In genomic region chr18:62898359-62898758, GRCh38 we compare ENCODE assay signal across 10 cellular contexts.
DNase-seq lines count a peak whose midpoint lies in the region; ATAC-seq, FAIRE-seq and TF ChIP-seq lines count a peak whose summit lies in the region.
"Had no signal": no experiment of that assay in that cellular context is flagged by ENCODE, and none has a peak within 500 bp of the region (broad histone marks: within the 10 kb centered on the region; RNA-seq: fewer than 3 reads in every experiment).

No MANE protein-coding gene starts in this region.

- no peaks in the 10 kb centered on the region for H3K27me3 Mint-ChIP-seq in H9 (ENCODE audit: low read depth)

- no peak overlapping the region for H2BK20ac ChIP-seq in H9 (ENCODE audit: low read depth, low read length, poor library complexity, severe bottlenecking)

- no peak overlapping the region for H3K14ac ChIP-seq in H9 (ENCODE audit: insufficient read depth, low read length)

- RAD21 ChIA-PET in GM12878 (lab: Charles Lee; ENCODE audit: unreplicated experiment) = interaction anchor here (0.9 kb wide), 1 partner anchor 9 kb away, joined by 3 read pairs; no protein-coding TSS in a partner anchor

- BruUV-seq in GM12878 (replicated peaks; lab: Mats Ljungman, UMichigan) = no TSS peak

- H2BK12ac ChIP-seq in H9 (ENCODE audit: insufficient read length, low read depth, low read length) = no peak overlapping the region

- H3K23ac ChIP-seq in H9 (ENCODE audit: insufficient read length, low read depth, low read length) = no peak overlapping the region

- WGBS in GM12878 (ENCODE audit: insufficient coverage, insufficient replicate concordance, low lambda C conversion rate, missing lambda C conversion rate) = 42% methylated on average over 2 of the region's 2 CpGs
- WGBS in H9 (ENCODE audit: extremely low coverage, insufficient read length, low lambda C conversion rate) = no CpG with 5 or more reads among the region's 2 CpGs

- no peak for TF ChIP-seq CTCF in GM12878 (IDR thresholded peaks at IDR 0.05 in 2 of 3, conservative IDR thresholded peaks at IDR 0.05 in 1 of 3; ENCODE audit: control insufficient read depth in 2 of 3, extremely low read depth in 1 of 3, insufficient read depth in 1 of 3, low read depth in 3 of 3, low read length in 3 of 3)
- TF ChIP-seq CTCF in H9 (conservative IDR thresholded peaks at IDR 0.05) = no peak

- peak; percentile 8 for DNase-seq in GM12878 (ENCODE audit: low read depth, low spot score)
- DNase-seq in H9 = no peak
- no peak for DNase-seq in NCI-H345 treated with DMSO at 0.1 percent for 48 hours (lab: John Stamatoyannopoulos, UW; ENCODE audit: unreplicated experiment)
- no peak for DNase-seq in left lobe of liver (ENCODE audit: low spot score)
- DNase-seq: activated naive CD4-positive, alpha-beta T cell treated with anti-CD3 and anti-CD28 coated beads for 36 hours had no signal

- no peak; a peak in 1 of 4 replicates for TF ChIP-seq EP300 in GM12878 (IDR thresholded peaks at IDR 0.05; ENCODE audit: borderline replicate concordance in 1 of 2, control insufficient read depth in 1 of 2, low read depth in 2 of 2, low read length in 2 of 2)

- POLR2A ChIA-PET in GM12878 (lab: Charles Lee) = no interaction called here

- intact Hi-C loops in GM12878 (cut with micrococcal nuclease; ENCODE audit: unreplicated experiment) = no loop called here

- H3K79me1 ChIP-seq in H9 (ENCODE audit: insufficient read depth, low read depth, low read length, poor library complexity, severe bottlenecking) = peaks cover 3% of the 10 kb centered on the region

- H3K36me3 ChIP-seq in GM12878 (ENCODE audit: control insufficient read depth in 2 of 2, insufficient read depth in 2 of 2, low read length in 1 of 2) = peaks cover 0 to 1% of the 10 kb centered on the region in 2 experiments; a peak in 2 of 4 replicates

- no peak overlapping the region for H3K56ac ChIP-seq in H9 (ENCODE audit: insufficient read length, low read depth, low read length)

- H3K4me3 ChIP-seq in GM12878 = no peak overlapping the region
- H3K4me3 ChIP-seq: K562 had no signal

- in situ Hi-C loops in GM12878 (cut with MboI) = no loop called here

- H3K36me3 Mint-ChIP-seq in H9 (ENCODE audit: insufficient read depth in 1 of 3, low read depth in 3 of 3) = peaks cover 40 to 49% (median 43%) of the 10 kb centered on the region in 3 experiments

- H2BK5ac ChIP-seq in H9 (ENCODE audit: insufficient read length, low read length) = no peak overlapping the region

- no peak overlapping the region for H3K4ac ChIP-seq in H9 (ENCODE audit: low read depth, low read length)

- H3T11ph ChIP-seq in H9 (ENCODE audit: low read length) = no peak overlapping the region

- no peaks in the 10 kb centered on the region for H3K79me2 ChIP-seq in GM12878 (ENCODE audit: control insufficient read depth, insufficient read depth, low read length)
- no peaks in the 10 kb centered on the region for H3K79me2 ChIP-seq in H9 (ENCODE audit: insufficient read depth, low read length)

- no peak overlapping the region for H4K8ac ChIP-seq in H9 (replicated peaks; ENCODE audit: insufficient read length, low read depth, low read length)

- peaks cover 16 to 17% of the 10 kb centered on the region in 2 experiments for H3K4me1 Mint-ChIP-seq in H9

- no peak overlapping the region for H4K91ac ChIP-seq in H9 (ENCODE audit: insufficient read length, low read depth, low read length)

- no peak overlapping the region for H4K5ac ChIP-seq in H9 (ENCODE audit: insufficient read length, low read depth, low read length)

- no peak overlapping the region for H2BK120ac ChIP-seq in H9 (ENCODE audit: low read depth, low read length, poor library complexity, severe bottlenecking)

- no peak overlapping the region for H2AK5ac ChIP-seq in H9 (ENCODE audit: insufficient read length, low read length)

- H3K4me1 ChIP-seq in GM12878 (ENCODE audit: control insufficient read depth, insufficient read depth, low read length) (no peaks in the 10 kb centered on the region), H9 (ENCODE audit: insufficient read depth, low read length) (peaks cover 4% of the 10 kb centered on the region; the same call in 1 of the 2 replicates)

- peak overlapping the region in 1 of 3 experiments; percentile 12; a peak in 3 of 7 replicates for H3K27ac Mint-ChIP-seq in H9
- H3K27ac Mint-ChIP-seq: activated naive CD4-positive, alpha-beta T cell treated with anti-CD3 and anti-CD28 coated beads for 36 hours had no signal

- no peaks in the 10 kb centered on the region for H3K27me3 ChIP-seq in GM12878 (replicated peaks in 1 of 2; ENCODE audit: control insufficient read depth in 2 of 2, insufficient read depth in 2 of 2, low read length in 1 of 2)
- no peaks in the 10 kb centered on the region for H3K27me3 ChIP-seq in H9 (ENCODE audit: insufficient read depth, low read length)

- no peak for TF ChIP-seq POLR2A in GM12878 (IDR thresholded peaks at IDR 0.05; ENCODE audit: low read depth, low read length)

- no peak overlapping the region for H2AFZ ChIP-seq in GM12878 (ENCODE audit: control insufficient read depth, low read depth, low read length)
- H2AFZ ChIP-seq in H9 (ENCODE audit: low read length) = no peak overlapping the region

- H3K27ac ChIP-seq in GM12878 (ENCODE audit: control insufficient read depth, insufficient read depth) = no peak overlapping the region
- no peak overlapping the region for H3K27ac ChIP-seq in H9 (ENCODE audit: insufficient read length, low read depth, low read length)

- FAIRE-seq in GM12878 (lab: Jason Lieb, UNC) = no peak
- FAIRE-seq: K562 had no signal

- H4K20me1 ChIP-seq in GM12878 (ENCODE audit: control insufficient read depth, insufficient read depth) (no peaks in the 10 kb centered on the region), H9 (ENCODE audit: control insufficient read depth, insufficient read depth, insufficient read length) (no peaks in the 10 kb centered on the region)

- no peak overlapping the region for H3K4me3 Mint-ChIP-seq in H9
- H3K4me3 Mint-ChIP-seq: activated naive CD4-positive, alpha-beta T cell treated with anti-CD3 and anti-CD28 coated beads for 36 hours had no signal

- peak; percentile 94 for ATAC-seq in GM18508 (IDR thresholded peaks at IDR 0.05; ENCODE audit: insufficient read depth, unreplicated experiment)
- peak; percentile 92 for ATAC-seq in GM19467 (IDR thresholded peaks at IDR 0.05; ENCODE audit: unreplicated experiment)
- peak; percentile 85 for ATAC-seq in HG03045 (IDR thresholded peaks at IDR 0.05; ENCODE audit: unreplicated experiment)
- peak; percentile 85 for ATAC-seq in GM12878
- no peak for ATAC-seq in GM19324 (IDR thresholded peaks at IDR 0.05; ENCODE audit: low FRiP score, unreplicated experiment)
- no peak for ATAC-seq in left lobe of liver
- ATAC-seq: K562 had no signal

- SMC1A ChIA-PET in GM12878 (lab: Charles Lee; ENCODE audit: uncharacterized antibody, unreplicated experiment) = interaction anchor here (0.7 kb wide), 1 partner anchor 178 kb away, joined by 3 read pairs; no protein-coding TSS in a partner anchor

- H3K9ac ChIP-seq in GM12878 (ENCODE audit: control insufficient read depth, insufficient read depth, low read length) = no peak overlapping the region
- no peak overlapping the region for H3K9ac ChIP-seq in H9 (ENCODE audit: extremely low read depth, insufficient read length, low read length)

- H3K9me3 ChIP-seq in GM12878 (replicated peaks; ENCODE audit: control insufficient read depth, insufficient read depth, low read length) (no peaks in the 10 kb centered on the region), H9 (ENCODE audit: control insufficient read depth, low read depth, low read length) (no peaks in the 10 kb centered on the region)

- no peaks in the 10 kb centered on the region for H3K23me2 ChIP-seq in H9 (ENCODE audit: insufficient read length, low read depth, low read length, poor library complexity, severe bottlenecking)

- H3K9me3 Mint-ChIP-seq in H9 = no peaks in the 10 kb centered on the region
- H3K9me3 Mint-ChIP-seq: activated naive CD4-positive, alpha-beta T cell treated with anti-CD3 and anti-CD28 coated beads for 36 hours had no signal

- TF ChIP-seq RAD21 in GM12878 (IDR thresholded peaks at IDR 0.05; ENCODE audit: insufficient read depth, low read depth, low read length) = no peak

- no peak overlapping the region for H3K4me2 ChIP-seq in GM12878 (ENCODE audit: control insufficient read depth, insufficient read depth)
- no peak overlapping the region for H3K4me2 ChIP-seq in H9 (ENCODE audit: insufficient read depth, insufficient read length, low read length)

- no peak overlapping the region for H2BK15ac ChIP-seq in H9 (ENCODE audit: low read depth, low read length)

- no peak overlapping the region for H3K18ac ChIP-seq in H9 (ENCODE audit: insufficient read length, low read depth, low read length)

- CTCF ChIA-PET in GM12878 (lab: Yijun Ruan, JAX) = interaction anchor here (1.0 kb wide), 1 partner anchor 425 kb away, joined by 3 read pairs; no protein-coding TSS in a partner anchor

TF ChIP-seq in GM12878, 131 proteins besides CTCF, POLR2A, EP300 and RAD21 (continues in another document):
- TF ChIP-seq NFIC (IDR thresholded peaks at IDR 0.05; ENCODE audit: low read depth, low read length) (0 out of 2 replicates have a peak, but pooled peaks have one; percentile 41), USF2 (IDR thresholded peaks at IDR 0.05; ENCODE audit: borderline replicate concordance, low read depth, low read length) (no peak), TCF7 (IDR thresholded peaks at IDR 0.05; ENCODE audit: borderline replicate concordance) (no peak), BHLHE40 (IDR thresholded peaks at IDR 0.05; ENCODE audit: borderline replicate concordance in 1 of 2, low read depth in 2 of 2, low read length in 1 of 2) (no peak), TCF12 (IDR thresholded peaks at IDR 0.05; ENCODE audit: low read depth, low read length) (no peak), SIN3A (IDR thresholded peaks at IDR 0.05; ENCODE audit: low read depth, low read length) (no peak), JUNB (IDR thresholded peaks at IDR 0.05) (peak; percentile 59; the same call in 1 of the 2 replicates), EGR1 (IDR thresholded peaks at IDR 0.05; ENCODE audit: borderline replicate concordance in 1 of 2, low read depth in 2 of 2, low read length in 2 of 2) (no peak), IRF4 (IDR thresholded peaks at IDR 0.05; ENCODE audit: low read depth, low read length) (peak; percentile 78; the same call in 1 of the 2 replicates), POLR2AphosphoS2 (IDR thresholded peaks at IDR 0.05; ENCODE audit: low read depth, low read length) (no peak)

Comparison
In these comparisons a context has a peak if more than half of its experiments do, and no peak if none do; other contexts are left out.
1. ATAC-seq: peak in GM18508 (single experiment), GM19467 (single experiment), HG03045 (single experiment) and GM12878 (single experiment); none in GM19324 (single experiment) and left lobe of liver (single experiment).